8 cellular contexts compared by ENCODE assay signal in genomic region chr4:114780205-114780604, GRCh38.
DNase-seq lines count a peak whose midpoint lies in the region; ATAC-seq and TF ChIP-seq lines count a peak whose summit lies in the region.

No MANE protein-coding gene starts in this region.

- DNase-seq in NCI-H69 (lab: John Stamatoyannopoulos, UW) (peak; percentile 72), esophagus muscularis mucosa (ENCODE audit: extremely low spot score) (no peak), tibial artery (no peak), coronary artery (ENCODE audit: low spot score) (no peak)
- no peak for DNase-seq in stimulated activated CD4-positive, alpha-beta T cell treated with anti-CD3 and anti-CD28 coated beads, Interleukin-15, amount 100 ng/mL, for 24 hours

- WGBS in esophagus muscularis mucosa = 44% methylated on average over 1 of the region's 1 CpG

- peak; percentile 49 for ATAC-seq in GM21360 (IDR thresholded peaks at IDR 0.05; ENCODE audit: unreplicated experiment)
- ATAC-seq in GM18520 (IDR thresholded peaks at IDR 0.05; ENCODE audit: unreplicated experiment) = no peak

- H3K27me3 ChIP-seq in esophagus muscularis mucosa (no peaks in the 10 kb centered on the region), tibial artery (no peaks in the 10 kb centered on the region)

- H3K36me3 ChIP-seq in esophagus muscularis mucosa (no peaks in the 10 kb centered on the region), tibial artery (no peaks in the 10 kb centered on the region)

- no peak for TF ChIP-seq POLR2A in esophagus muscularis mucosa (IDR thresholded peaks at IDR 0.05; ENCODE audit: low read depth)

- intact Hi-C loops in esophagus muscularis mucosa (cut with DNase I) (no loop called here), tibial artery (cut with DNase I; ENCODE audit: low total_unique reads) (no loop called here)

- no peaks in the 10 kb centered on the region for H3K9me3 ChIP-seq in esophagus muscularis mucosa
- H3K9me3 ChIP-seq in tibial artery = no peaks in the 10 kb centered on the region

- H3K4me1 ChIP-seq in esophagus muscularis mucosa (no peaks in the 10 kb centered on the region), tibial artery (no peaks in the 10 kb centered on the region)

- TF ChIP-seq CTCF in 22Rv1 (IDR thresholded peaks at IDR 0.05) (peak; percentile 50), esophagus muscularis mucosa (IDR thresholded peaks at IDR 0.05) (peak in 2 of 3 experiments; percentile 16 to 26), tibial artery (IDR thresholded peaks at IDR 0.05) (no peak), coronary artery (IDR thresholded peaks at IDR 0.05) (no peak)

- no peak for TF ChIP-seq EP300 in esophagus muscularis mucosa (IDR thresholded peaks at IDR 0.05)

- no peak overlapping the region for H3K27ac ChIP-seq in 22Rv1
- no peak overlapping the region for H3K27ac ChIP-seq in esophagus muscularis mucosa (replicated peaks in 1 of 4)
- no peak overlapping the region for H3K27ac ChIP-seq in tibial artery
- no peak overlapping the region for H3K27ac ChIP-seq in coronary artery

- no peak overlapping the region for H3K4me3 ChIP-seq in esophagus muscularis mucosa
- no peak overlapping the region for H3K4me3 ChIP-seq in tibial artery
- no peak overlapping the region for H3K4me3 ChIP-seq in coronary artery

Comparison
In these comparisons a context has a peak if more than half of its experiments do, and no peak if none do; other contexts are left out.
1. CTCF ChIP-seq: peak in 22Rv1 (single experiment) and esophagus muscularis mucosa (2 of 3); none in tibial artery (0 of 2) and coronary artery (single experiment).